9 cellular contexts compared by ENCODE assay signal in the genomic region with DNA sequence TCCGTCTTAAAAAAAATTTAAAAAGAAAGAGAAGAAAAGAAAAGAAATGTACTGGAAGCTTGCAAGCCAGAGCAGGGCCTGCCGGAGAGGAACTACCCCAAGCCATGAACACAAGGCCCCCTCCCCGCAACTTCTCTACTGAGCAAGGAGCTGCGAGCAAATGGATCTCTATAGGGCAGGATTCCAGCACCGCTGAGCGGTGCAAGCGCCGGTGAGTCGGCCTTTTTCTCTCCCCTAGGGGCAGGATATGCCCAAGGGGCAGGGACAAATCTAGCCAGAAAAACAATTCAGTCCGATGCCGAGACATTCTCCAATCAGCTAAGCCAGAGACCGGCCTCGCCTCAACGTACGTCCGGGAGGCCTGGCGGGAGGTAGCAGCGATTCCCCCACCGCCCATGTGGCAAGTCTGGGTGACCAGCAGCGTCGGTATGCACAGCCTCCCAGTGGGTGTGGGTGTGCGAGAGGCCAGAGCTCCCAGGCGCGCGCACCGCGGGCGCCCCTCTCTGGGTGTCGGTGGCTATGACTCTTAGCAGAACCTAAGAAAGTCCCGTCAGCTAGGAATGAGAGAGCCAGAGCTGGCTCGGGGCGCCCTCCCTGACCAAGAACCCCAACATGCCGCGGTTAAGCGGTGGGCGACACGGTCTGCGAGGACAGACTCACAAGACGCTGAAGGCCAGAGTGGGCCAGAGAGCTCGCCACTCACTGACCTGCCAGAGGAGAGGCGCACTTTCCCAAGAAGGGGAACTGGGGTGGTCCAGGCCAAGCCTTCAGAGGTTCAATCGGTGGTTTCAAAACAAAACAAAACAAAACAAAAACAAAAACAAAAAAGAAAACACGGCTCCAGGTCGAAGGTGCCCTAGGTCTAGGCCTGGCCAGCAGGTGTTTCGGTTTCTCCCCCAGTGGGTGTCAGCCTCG. TPM values are rescaled to one million over a fixed set of nuclear protein-coding genes. Genes with fewer than 3 reads are reported as not detected.
DNase-seq lines count a peak whose midpoint lies in the region; ATAC-seq and TF ChIP-seq lines count a peak whose summit lies in the region.
"Had no signal": no experiment of that assay in that cellular context is flagged by ENCODE, and none has a peak within 500 bp of the region (broad histone marks: within the 10 kb centered on the region; RNA-seq: fewer than 3 reads in every experiment).

No MANE protein-coding gene starts in this region.

- H3K9ac ChIP-seq in smooth muscle cell (ENCODE audit: low read depth): no peak overlapping the region

- H3K4me2 ChIP-seq in smooth muscle cell: peak overlapping the region; percentile 93

- H3K9me3 Mint-ChIP-seq in activated CD4-positive, alpha-beta T cell treated with anti-CD3 and anti-CD28 coated beads, Interleukin-2, amount 10 ng/mL, durations not matched to agents 24 days and 14 days: no peaks in the 10 kb centered on the region

- peak; percentile 70 for TF ChIP-seq CTCF in smooth muscle cell (IDR thresholded peaks at IDR 0.05; ENCODE audit: borderline replicate concordance, insufficient read depth, poor library complexity, severe bottlenecking)

- H3K27ac Mint-ChIP-seq in activated CD4-positive, alpha-beta T cell treated with anti-CD3 and anti-CD28 coated beads, Interleukin-2, amount 10 ng/mL, durations not matched to agents 24 days and 14 days: no peak overlapping the region

- no peaks in the 10 kb centered on the region for H3K79me2 ChIP-seq in smooth muscle cell (ENCODE audit: low read depth)

- no peaks in the 10 kb centered on the region for H3F3A ChIP-seq in smooth muscle cell (ENCODE audit: low read depth)

- DNase-seq in activated CD4-positive, alpha-beta T cell treated with anti-CD3 and anti-CD28 coated beads, Interleukin-2, amount 10 ng/mL, durations not matched to agents 24 days and 14 days: peak; percentile 71
- DNase-seq in activated CD4-positive, alpha-beta T cell treated with anti-CD3 and anti-CD28 coated beads, Interleukin-2, amount 50 U/mL, for 1 hour: no peak
- DNase-seq in NCI-H82 treated with DMSO at 0.1 percent for 48 hours (lab: John Stamatoyannopoulos, UW; ENCODE audit: unreplicated experiment): peak; percentile 33
- DNase-seq in caudate nucleus (lab: John Stamatoyannopoulos, UW): peak in 60 of 61 donors; percentile 24 to 92 (median 72)
- peak; percentile 97 for DNase-seq in islet precursor cell
- DNase-seq in smooth muscle cell (lab: John Stamatoyannopoulos, UW; ENCODE audit: unreplicated experiment): peak; percentile 60
- no peak for DNase-seq in HT-29 (ENCODE audit: low spot score)

- peaks cover 5% of the 10 kb centered on the region for H3K4me1 Mint-ChIP-seq in activated CD4-positive, alpha-beta T cell treated with anti-CD3 and anti-CD28 coated beads, Interleukin-2, amount 10 ng/mL, durations not matched to agents 24 days and 14 days

- peaks cover 2% of the 10 kb centered on the region for H3K36me3 Mint-ChIP-seq in activated CD4-positive, alpha-beta T cell treated with anti-CD3 and anti-CD28 coated beads, Interleukin-2, amount 10 ng/mL, durations not matched to agents 24 days and 14 days (ENCODE audit: low read depth)

- peaks cover 73% of the 10 kb centered on the region for H3K27me3 ChIP-seq in smooth muscle cell (ENCODE audit: low read depth)

- peaks cover 65% of the 10 kb centered on the region for H3K27me3 Mint-ChIP-seq in activated CD4-positive, alpha-beta T cell treated with anti-CD3 and anti-CD28 coated beads, Interleukin-2, amount 10 ng/mL, durations not matched to agents 24 days and 14 days

- peak overlapping the region; percentile 83 for H2AFZ ChIP-seq in smooth muscle cell (ENCODE audit: low read depth)

- H3K27ac ChIP-seq in caudate nucleus (ENCODE audit: low read depth, low read length): peak overlapping the region; percentile 26
- no peak overlapping the region for H3K27ac ChIP-seq in smooth muscle cell (ENCODE audit: low read depth)
- H3K27ac ChIP-seq: neutrophil had no signal

- 2% methylated on average over 46 of the region's 46 CpGs for WGBS in smooth muscle cell (ENCODE audit: low lambda C conversion rate)

- H3K4me3 Mint-ChIP-seq in activated CD4-positive, alpha-beta T cell treated with anti-CD3 and anti-CD28 coated beads, Interleukin-2, amount 10 ng/mL, durations not matched to agents 24 days and 14 days: peak overlapping the region; percentile 76

- no peaks in the 10 kb centered on the region for H4K20me1 ChIP-seq in smooth muscle cell (ENCODE audit: low read depth)

- H3K4me3 ChIP-seq in smooth muscle cell: peak overlapping the region; percentile 52

- no peaks in the 10 kb centered on the region for H3K9me3 ChIP-seq in smooth muscle cell (replicated peaks; ENCODE audit: low read depth)
- H3K9me3 ChIP-seq: neutrophil had no signal

- peaks cover 31% of the 10 kb centered on the region for H3K4me1 ChIP-seq in smooth muscle cell (ENCODE audit: low read depth)

- peak; percentile 73 for ATAC-seq in HG02588 (IDR thresholded peaks at IDR 0.05; ENCODE audit: unreplicated experiment)

- intact Hi-C loops in activated CD4-positive, alpha-beta T cell treated with anti-CD3 and anti-CD28 coated beads, Interleukin-2, amount 10 ng/mL, durations not matched to agents 24 days and 14 days (cut with micrococcal nuclease): no loop called here

- no peaks in the 10 kb centered on the region for H3K36me3 ChIP-seq in smooth muscle cell (ENCODE audit: low read depth)
- H3K36me3 ChIP-seq: neutrophil had no signal

RNA-seq across cellular contexts. Expression of gene CSMD2, which starts 1.9 kb away (rescaled TPM):
- total RNA-seq in activated CD4-positive, alpha-beta T cell treated with anti-CD3 and anti-CD28 coated beads, Interleukin-2, amount 10 ng/mL, durations not matched to agents 24 days and 14 days: not detected in 2 replicates
- total RNA-seq in smooth muscle cell: 0.45 and 1.8 TPM in 2 replicates
- 0.37 and 0.65 TPM in 2 replicates for polyA plus RNA-seq in smooth muscle cell
- total RNA-seq in HT-29 (2014; rRNA removed; shearing (Covaris generic)): not detected in 2 replicates

RNA-seq across cellular contexts. Expression of gene C1orf94, which starts 13.6 kb away (rescaled TPM):
- total RNA-seq in activated CD4-positive, alpha-beta T cell treated with anti-CD3 and anti-CD28 coated beads, Interleukin-2, amount 10 ng/mL, durations not matched to agents 24 days and 14 days: not detected in 2 replicates
- total RNA-seq in smooth muscle cell: not detected in 2 replicates
- polyA plus RNA-seq in smooth muscle cell: not detected in 2 replicates
- not detected in 2 replicates for total RNA-seq in HT-29 (2014; rRNA removed; shearing (Covaris generic))

Comparison
In these comparisons a context has a peak if more than half of its experiments do, and no peak if none do; other contexts are left out.
1. DNase-seq: peak in activated CD4-positive, alpha-beta T cell treated with anti-CD3 and anti-CD28 coated beads, Interleukin-2, amount 10 ng/mL, durations not matched to agents 24 days and 14 days (single experiment), NCI-H82 treated with DMSO at 0.1 percent for 48 hours (single experiment), caudate nucleus (60 of 61), islet precursor cell (single experiment) and smooth muscle cell (single experiment); none in activated CD4-positive, alpha-beta T cell treated with anti-CD3 and anti-CD28 coated beads, Interleukin-2, amount 50 U/mL, for 1 hour (single experiment) and HT-29 (single experiment).